ENCODE assay signal across 19 cellular contexts in the genomic region with DNA sequence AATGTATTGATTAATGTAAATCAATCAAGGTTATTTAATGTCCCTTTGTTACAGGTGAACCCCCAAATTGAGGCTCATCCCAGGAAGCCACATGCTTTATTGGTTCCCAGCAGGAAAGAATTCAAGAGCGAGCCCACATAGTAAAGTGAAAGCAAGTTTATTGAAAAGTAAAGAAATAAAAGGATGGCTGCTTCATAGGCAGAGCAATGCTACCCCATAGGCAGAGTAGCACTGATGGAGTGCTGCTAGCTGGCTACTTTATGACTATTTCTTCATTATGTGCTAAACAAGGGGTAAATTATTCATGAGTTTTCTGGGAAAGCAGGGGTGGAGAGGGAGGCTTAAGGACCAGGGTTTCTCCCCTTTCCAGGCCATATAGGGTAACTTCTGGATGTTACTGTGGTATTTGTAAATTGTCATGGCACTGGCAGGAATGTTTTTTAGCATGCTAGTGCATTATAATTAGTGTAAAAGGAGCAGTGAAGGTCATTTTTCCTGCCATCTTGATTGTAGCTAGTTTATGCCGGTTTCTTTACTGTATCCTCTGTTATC.
DNase-seq lines count a peak whose midpoint lies in the region; ATAC-seq and TF ChIP-seq lines count a peak whose summit lies in the region.
"Had no signal": no experiment of that assay in that cellular context is flagged by ENCODE, and none has a peak within 500 bp of the region (broad histone marks: within the 10 kb centered on the region; RNA-seq: fewer than 3 reads in every experiment).

No MANE protein-coding gene starts in this region.

- H3K36me3 ChIP-seq in A673 (ENCODE audit: insufficient read depth, low read length, poor library complexity, severe bottlenecking), result no peaks in the 10 kb centered on the region
- H3K36me3 ChIP-seq in HUES6 (ENCODE audit: control insufficient read depth, insufficient read depth, low read length), result no peaks in the 10 kb centered on the region
- H3K36me3 ChIP-seq in SU-DHL-6 (ENCODE audit: low read length), result no peaks in the 10 kb centered on the region
- H3K36me3 ChIP-seq in iPS-15b (ENCODE audit: control insufficient read depth, insufficient read depth, low read length), result no peaks in the 10 kb centered on the region

- BruUV-seq in A673 (replicated peaks; lab: Mats Ljungman, UMichigan), result no TSS peak

- H3K4me2 ChIP-seq in SU-DHL-6 (ENCODE audit: low read depth, low read length, poor library complexity, severe bottlenecking), result no peak overlapping the region

- no peak overlapping the region for H3K9ac ChIP-seq in HUES6 (ENCODE audit: low read length)
- H3K9ac ChIP-seq in SU-DHL-6 (ENCODE audit: low read length), result no peak overlapping the region
- H3K9ac ChIP-seq in iPS-15b (ENCODE audit: low read depth, low read length), result no peak overlapping the region

- no peaks in the 10 kb centered on the region for H3K4me1 ChIP-seq in A673 (ENCODE audit: insufficient read depth, low read length, poor library complexity, severe bottlenecking)
- H3K4me1 ChIP-seq in HUES6 (ENCODE audit: control insufficient read depth, insufficient read depth, low read length), result peaks cover 19% of the 10 kb centered on the region
- peaks cover 13% of the 10 kb centered on the region for H3K4me1 ChIP-seq in iPS-15b (ENCODE audit: control insufficient read depth, insufficient read depth, low read length)

- H2AFZ ChIP-seq in SU-DHL-6 (ENCODE audit: low read depth, low read length, severe bottlenecking), result peak overlapping the region; percentile 24

- H3K27me3 ChIP-seq in A673 (replicated peaks; ENCODE audit: insufficient read depth, low read depth, low read length, poor library complexity), result no peaks in the 10 kb centered on the region
- H3K27me3 ChIP-seq in HUES6 (ENCODE audit: control insufficient read depth, insufficient read depth, low read length), result no peaks in the 10 kb centered on the region
- H3K27me3 ChIP-seq in SU-DHL-6 (ENCODE audit: low read length), result no peaks in the 10 kb centered on the region
- H3K27me3 ChIP-seq in iPS-15b (ENCODE audit: control insufficient read depth, insufficient read depth, low read length), result no peaks in the 10 kb centered on the region

- TF ChIP-seq CTCF in A673 (conservative IDR thresholded peaks at IDR 0.05; ENCODE audit: low read depth, low read length) (no peak), SU-DHL-6 (IDR thresholded peaks at IDR 0.05; ENCODE audit: insufficient read depth, low read length, poor library complexity, severe bottlenecking) (no peak)

- DNase-seq in A673 (ENCODE audit: low spot score), result peak; percentile 1
- DNase-seq in activated T-cell treated with anti-CD3 and anti-CD28 coated beads, Interleukin-2, amount 50 U/mL, for 1 hour, result no peak
- DNase-seq in GM19240 (ENCODE audit: insufficient read length, low spot score), result no peak
- DNase-seq in cortex of kidney (lab: John Stamatoyannopoulos, UW), result no peak
- DNase-seq: Calu3; CD4-positive, CD25-positive, alpha-beta regulatory T cell; DND-41; GOT3; NCI-H1048; NCI-H345; NCI-H526 treated with DMSO at 0.1 percent for 48 hours; NK-92 treated with Interleukin-12 subunit alpha and Interleukin-12 subunit beta, amount 100 ng/mL, for 24 hours; PC-3 had no signal

- intact Hi-C loops in A673 (cut with micrococcal nuclease; ENCODE audit: unreplicated experiment), result no loop called here

- no peaks in the 10 kb centered on the region for H3K9me2 ChIP-seq in SU-DHL-6 (replicated peaks; ENCODE audit: insufficient read depth, low read length)

- no peak for ATAC-seq in HG03342 (IDR thresholded peaks at IDR 0.05; ENCODE audit: unreplicated experiment)
- ATAC-seq: PC-3, Right ventricle myocardium inferior had no signal

- CTCF ChIA-PET in A673 (lab: Charles Lee), result no interaction called here

- POLR2A ChIA-PET in A673 (lab: Charles Lee; ENCODE audit: low non-redundant PET), result no interaction called here

- no peaks in the 10 kb centered on the region for H4K20me1 ChIP-seq in SU-DHL-6 (ENCODE audit: low read depth, low read length)

- H3F3A ChIP-seq in SU-DHL-6 (ENCODE audit: insufficient read depth), result no peaks in the 10 kb centered on the region

- H3K79me2 ChIP-seq in SU-DHL-6 (ENCODE audit: insufficient read depth, low read length), result no peaks in the 10 kb centered on the region

- no peak overlapping the region for H3K27ac ChIP-seq in A673 (ENCODE audit: low read depth, low read length, poor library complexity, severe bottlenecking)
- H3K27ac ChIP-seq in HUES6 (ENCODE audit: low read depth, low read length), result peak overlapping the region; percentile 44
- H3K27ac ChIP-seq in SU-DHL-6 (ENCODE audit: low read depth, low read length), result no peak overlapping the region
- H3K27ac ChIP-seq: SK-N-MC had no signal

- H3K4me3 ChIP-seq in A673 (ENCODE audit: low read depth, low read length, poor library complexity, severe bottlenecking) (no peak overlapping the region), HUES6 (ENCODE audit: low read depth, low read length) (0 out of 2 replicates have a peak overlapping the region, but pooled peaks have one; percentile 1), SU-DHL-6 (ENCODE audit: insufficient read depth, low read length, poor library complexity, severe bottlenecking) (no peak overlapping the region), iPS-15b (ENCODE audit: low read depth, low read length) (peak overlapping the region; percentile 3)
- H3K4me3 ChIP-seq: SK-N-MC had no signal

- H3K9me3 ChIP-seq in A673 (ENCODE audit: low read depth, low read length, poor library complexity, severe bottlenecking), result no peaks in the 10 kb centered on the region
- no peaks in the 10 kb centered on the region for H3K9me3 ChIP-seq in HUES6 (ENCODE audit: control insufficient read depth, insufficient read depth, low read depth, low read length)
- no peaks in the 10 kb centered on the region for H3K9me3 ChIP-seq in SU-DHL-6 (ENCODE audit: insufficient read depth, low read length)
- no peaks in the 10 kb centered on the region for H3K9me3 ChIP-seq in iPS-15b (ENCODE audit: control insufficient read depth, insufficient read depth, low read length)

Comparison
In these comparisons a context has a peak if more than half of its experiments do, and no peak if none do; other contexts are left out.
1. H3K4me3 ChIP-seq: peak in HUES6 (single experiment) and iPS-15b (single experiment); none in A673 (single experiment) and SU-DHL-6 (single experiment).